In genomic region chr16:23286131-23286532, GRCh38 we compare ENCODE assay signal across 19 cellular contexts. TPM values are rescaled to one million over a fixed set of nuclear protein-coding genes. Genes with fewer than 3 reads are reported as not detected.
A peak's percentile ranks its signal among the peaks of the same experiment; 100 is the strongest.
DNase-seq lines count a peak whose midpoint lies in the region; ATAC-seq and TF ChIP-seq lines count a peak whose summit lies in the region.
"Had no signal": no experiment of that assay in that cellular context is flagged by ENCODE, and none has a peak within 500 bp of the region (broad histone marks: within the 10 kb centered on the region; RNA-seq: fewer than 3 reads in every experiment).

No MANE protein-coding gene starts in this region.

- H4K20me1 ChIP-seq in osteoblast (ENCODE audit: insufficient read depth, low read length) = no peaks in the 10 kb centered on the region

- no peaks in the 10 kb centered on the region for H3K36me3 ChIP-seq in osteoblast (ENCODE audit: insufficient read depth, low read length)
- H3K36me3 ChIP-seq: vagina had no signal

- H3K27ac ChIP-seq in epithelial cell of prostate = peak overlapping the region; percentile 96
- H3K27ac ChIP-seq in osteoblast (ENCODE audit: low read depth, low read length) = peak overlapping the region; percentile 69

- H3K9me3 ChIP-seq in osteoblast (ENCODE audit: low read depth, low read length) = no peaks in the 10 kb centered on the region
- H3K9me3 ChIP-seq: vagina had no signal

- H3K4me3 ChIP-seq in osteoblast (ENCODE audit: insufficient read depth, low read length) = peak overlapping the region; percentile 2
- H3K4me3 ChIP-seq: vagina had no signal

- no peak for ATAC-seq in GM18517 (IDR thresholded peaks at IDR 0.05; ENCODE audit: unreplicated experiment)
- no peak for ATAC-seq in activated CD8-positive, alpha-beta memory T cell treated with anti-CD3 and anti-CD28 coated beads, Interleukin-2, amount 10 ng/mL, durations not matched to agents 7 days and 5 days
- ATAC-seq: activated naive CD8-positive, alpha-beta T cell treated with anti-CD3 and anti-CD28 coated beads, Interleukin-2, amount 50 U/mL, for 24 hours; T-helper 17 cell had no signal

- no peaks in the 10 kb centered on the region for H3K27me3 ChIP-seq in osteoblast (ENCODE audit: insufficient read depth, low read length)
- H3K27me3 ChIP-seq: vagina had no signal

- peaks cover 7% of the 10 kb centered on the region for H3K4me1 Mint-ChIP-seq in activated CD8-positive, alpha-beta memory T cell treated with anti-CD3 and anti-CD28 coated beads, Interleukin-2, amount 10 ng/mL, durations not matched to agents 7 days and 5 days
- H3K4me1 Mint-ChIP-seq: activated naive CD8-positive, alpha-beta T cell treated with anti-CD3 and anti-CD28 coated beads, Interleukin-2, amount 50 U/mL, for 24 hours; CD4-positive, alpha-beta memory T cell; T-helper 17 cell had no signal

- CTCF ChIA-PET in activated CD8-positive, alpha-beta memory T cell treated with anti-CD3 and anti-CD28 coated beads, Interleukin-2, amount 10 ng/mL, durations not matched to agents 7 days and 5 days (lab: Charles Lee) = interaction anchor here (1.1 kb wide), 1 partner anchor 23 kb away, joined by 3 read pairs; no protein-coding TSS in a partner anchor

- no peaks in the 10 kb centered on the region for H3K36me3 Mint-ChIP-seq in activated CD8-positive, alpha-beta memory T cell treated with anti-CD3 and anti-CD28 coated beads, Interleukin-2, amount 10 ng/mL, durations not matched to agents 7 days and 5 days
- H3K36me3 Mint-ChIP-seq: CD4-positive, alpha-beta memory T cell had no signal

- H3K27ac Mint-ChIP-seq in activated CD8-positive, alpha-beta memory T cell treated with anti-CD3 and anti-CD28 coated beads, Interleukin-2, amount 10 ng/mL, durations not matched to agents 7 days and 5 days = no peak overlapping the region
- H3K27ac Mint-ChIP-seq: activated CD4-positive, alpha-beta T cell treated with anti-CD3 and anti-CD28 coated beads, Interleukin-2, amount 10 ng/mL, durations not matched to agents 7 days and 5 days; activated naive CD8-positive, alpha-beta T cell treated with anti-CD3 and anti-CD28 coated beads, Interleukin-2, amount 50 U/mL, for 24 hours; CD4-positive, alpha-beta memory T cell; T-helper 17 cell had no signal

- H3K4me3 Mint-ChIP-seq in activated CD8-positive, alpha-beta memory T cell treated with anti-CD3 and anti-CD28 coated beads, Interleukin-2, amount 10 ng/mL, durations not matched to agents 7 days and 5 days = no peak overlapping the region
- H3K4me3 Mint-ChIP-seq: activated CD4-positive, alpha-beta T cell treated with anti-CD3 and anti-CD28 coated beads, Interleukin-2, amount 10 ng/mL, durations not matched to agents 7 days and 5 days; activated naive CD8-positive, alpha-beta T cell treated with anti-CD3 and anti-CD28 coated beads, Interleukin-2, amount 50 U/mL, for 24 hours; CD4-positive, alpha-beta memory T cell; T-helper 17 cell had no signal

- H2AFZ ChIP-seq in osteoblast (ENCODE audit: low read length) = peak overlapping the region; percentile 30

- TF ChIP-seq CTCF in osteoblast (IDR thresholded peaks at IDR 0.05; ENCODE audit: extremely low read depth, low read depth, low read length) = no peak

- no peaks in the 10 kb centered on the region for H3K9me3 Mint-ChIP-seq in activated CD8-positive, alpha-beta memory T cell treated with anti-CD3 and anti-CD28 coated beads, Interleukin-2, amount 10 ng/mL, durations not matched to agents 7 days and 5 days (ENCODE audit: low read depth)
- H3K9me3 Mint-ChIP-seq: activated CD4-positive, alpha-beta T cell treated with anti-CD3 and anti-CD28 coated beads, Interleukin-2, amount 10 ng/mL, durations not matched to agents 7 days and 5 days; activated naive CD8-positive, alpha-beta T cell treated with anti-CD3 and anti-CD28 coated beads, Interleukin-2, amount 50 U/mL, for 24 hours had no signal

- peak overlapping the region; percentile 66 for H3K4me2 ChIP-seq in osteoblast (ENCODE audit: insufficient read depth, low read length)

- H3K79me2 ChIP-seq in osteoblast (ENCODE audit: insufficient read depth, low read length) = no peaks in the 10 kb centered on the region

- peaks cover 7% of the 10 kb centered on the region for H3K27me3 Mint-ChIP-seq in activated CD8-positive, alpha-beta memory T cell treated with anti-CD3 and anti-CD28 coated beads, Interleukin-2, amount 10 ng/mL, durations not matched to agents 7 days and 5 days

- DNase-seq in EL (peak; percentile 65), M059J (ENCODE audit: low read depth) (peak; percentile 62), epithelial cell of prostate (ENCODE audit: low read depth, low spot score) (peak; percentile 96), osteoblast (ENCODE audit: insufficient read length, low spot score, missing footprints) (peak; percentile 74), NCI-H2171 treated with DMSO at 0.1 percent for 48 hours (lab: John Stamatoyannopoulos, UW) (no peak)
- no peak for DNase-seq in activated CD8-positive, alpha-beta memory T cell treated with anti-CD3 and anti-CD28 coated beads, Interleukin-2, amount 10 ng/mL, durations not matched to agents 7 days and 5 days
- DNase-seq: activated CD4-positive, alpha-beta T cell treated with anti-CD3 and anti-CD28 coated beads, Interleukin-2, amount 10 ng/mL, durations not matched to agents 7 days and 5 days; activated naive CD8-positive, alpha-beta T cell treated with anti-CD3 and anti-CD28 coated beads, Interleukin-2, amount 50 U/mL, for 24 hours; activated T-cell treated with anti-CD3 and anti-CD28 coated beads, Interleukin-2, amount 50 U/mL, for 1 hour; CD4-positive, alpha-beta memory T cell; head of caudate nucleus; occipital lobe; stimulated activated naive CD4-positive, alpha-beta T cell; T-helper 17 cell had no signal

- peaks cover 13% of the 10 kb centered on the region for H3K4me1 ChIP-seq in osteoblast (ENCODE audit: insufficient read depth, low read length)

RNA-seq across cellular contexts. Expression of gene SCNN1B, which starts 16.0 kb away (rescaled TPM):
- not detected in 2 replicates for total RNA-seq in M059J (2014; rRNA removed; shearing (Covaris generic))
- total RNA-seq in osteoblast = not detected in 2 replicates
- total RNA-seq in activated CD8-positive, alpha-beta memory T cell treated with anti-CD3 and anti-CD28 coated beads, Interleukin-2, amount 10 ng/mL, durations not matched to agents 7 days and 5 days = not detected
- total RNA-seq: activated CD4-positive, alpha-beta T cell treated with anti-CD3 and anti-CD28 coated beads, Interleukin-2, amount 10 ng/mL, durations not matched to agents 7 days and 5 days; CD4-positive, alpha-beta memory T cell; chondrocyte; G401; occipital lobe; skeletal muscle tissue; T-helper 17 cell had no signal

Comparison
In these comparisons a context has a peak if more than half of its experiments do, and no peak if none do; other contexts are left out.
1. DNase-seq: peak in EL (single experiment), M059J (single experiment), epithelial cell of prostate (single experiment) and osteoblast (single experiment); none in activated CD8-positive, alpha-beta memory T cell treated with anti-CD3 and anti-CD28 coated beads, Interleukin-2, amount 10 ng/mL, durations not matched to agents 7 days and 5 days (single experiment) and NCI-H2171 treated with DMSO at 0.1 percent for 48 hours (single experiment).